ENCODE assay signal across 8 cellular contexts in the genomic region with DNA sequence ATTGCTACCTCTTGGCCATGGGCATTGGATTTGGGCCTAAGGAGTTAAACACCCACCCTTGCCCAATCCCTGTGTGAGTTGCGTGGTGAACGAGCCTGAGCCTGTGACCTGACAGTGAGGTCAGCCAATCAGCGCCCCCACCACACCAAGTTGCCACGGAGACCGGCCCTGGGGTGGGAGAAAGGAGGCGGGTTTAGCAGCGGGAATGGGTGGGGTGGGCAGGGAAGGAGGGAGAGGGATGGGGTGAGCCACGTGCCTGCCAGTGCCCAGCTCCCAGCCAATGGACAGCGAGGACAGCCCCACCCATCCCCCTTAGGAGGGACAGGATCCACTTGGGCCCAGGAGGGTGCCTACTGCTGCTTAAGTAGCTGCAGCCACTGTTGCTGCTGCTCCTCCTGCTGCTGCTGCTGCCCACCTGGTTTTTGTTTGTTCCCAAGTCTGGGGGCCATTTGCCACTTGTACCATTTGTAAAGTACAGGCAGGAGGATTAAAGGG. TPM values are rescaled to one million over a fixed set of nuclear protein-coding genes. Genes with fewer than 3 reads are reported as not detected.
DNase-seq lines count a peak whose midpoint lies in the region; ATAC-seq and TF ChIP-seq lines count a peak whose summit lies in the region.

No MANE protein-coding gene starts in this region.

- intact Hi-C loops in natural killer cell (cut with micrococcal nuclease), result no loop called here

- no peak for TF ChIP-seq CTCF in natural killer cell (IDR thresholded peaks at IDR 0.05)
- TF ChIP-seq CTCF in GM13977 (IDR thresholded peaks at IDR 0.05; ENCODE audit: extremely low read depth, insufficient read depth, missing control alignments), result no peak

- no peak overlapping the region for H3K4me3 Mint-ChIP-seq in natural killer cell
- no peak overlapping the region for H3K4me3 Mint-ChIP-seq in natural killer cell treated with Interleukin-12 subunit alpha and Interleukin-12 subunit beta and Interleukin-15 and Interleukin-18, amount 100 ng/mL, for 72 hours

- in situ Hi-C loops in GM13977 (cut with MboI; ENCODE audit: low pct_unique_long_range_greater_than_20kb, low sequenced_read_pairs, unreplicated experiment), result no loop called here

- H3K9ac ChIP-seq in mucosa of stomach (ENCODE audit: low read length), result peak overlapping the region; percentile 27

- peaks cover 23% of the 10 kb centered on the region for H3K36me3 ChIP-seq in mucosa of stomach (ENCODE audit: control insufficient read depth, insufficient read depth, low read length)

- no peaks in the 10 kb centered on the region for H3K9me3 ChIP-seq in mucosa of stomach (ENCODE audit: control insufficient read depth, low read length)

- H3K4me1 Mint-ChIP-seq in natural killer cell, result peaks cover 15 to 77% of the 10 kb centered on the region in 2 donors
- H3K4me1 Mint-ChIP-seq in natural killer cell treated with Interleukin-12 subunit alpha and Interleukin-12 subunit beta and Interleukin-15 and Interleukin-18, amount 100 ng/mL, for 72 hours (ENCODE audit: low read depth in 2 of 2), result peaks cover 34 to 47% of the 10 kb centered on the region in 2 donors

- peak; percentile 73 for TF ChIP-seq POLR2A in erythroblast (IDR thresholded peaks at IDR 0.05; ENCODE audit: low read length)

- H3K4me3 ChIP-seq in mucosa of stomach (ENCODE audit: low read length), result no peak overlapping the region

- no peak for DNase-seq in natural killer cell
- no peak for DNase-seq in natural killer cell treated with Interleukin-12 subunit alpha and Interleukin-12 subunit beta and Interleukin-15 and Interleukin-18, amount 100 ng/mL, for 72 hours (ENCODE audit: low spot score)
- peak; percentile 93 for DNase-seq in SK-N-DZ (ENCODE audit: low spot score)
- peak; percentile 92 to 93 for DNase-seq in erythroblast (lab: John Stamatoyannopoulos, UW)
- no peak for DNase-seq in GM13977 (ENCODE audit: low spot score)

- ATAC-seq in natural killer cell (peak in 1 of 3 donors; percentile 13), HG03432 (IDR thresholded peaks at IDR 0.05; ENCODE audit: unreplicated experiment) (no peak), HG03135 (IDR thresholded peaks at IDR 0.05; ENCODE audit: unreplicated experiment) (no peak)
- ATAC-seq in natural killer cell treated with Interleukin-12 subunit alpha and Interleukin-12 subunit beta and Interleukin-15 and Interleukin-18, amount 100 ng/mL, for 72 hours, result no peak

- peaks cover 89% of the 10 kb centered on the region for H3K4me1 ChIP-seq in mucosa of stomach (ENCODE audit: control insufficient read depth, insufficient read depth, low read length)

- H3K9me3 Mint-ChIP-seq in natural killer cell, result no peaks in the 10 kb centered on the region
- no peaks in the 10 kb centered on the region for H3K9me3 Mint-ChIP-seq in natural killer cell treated with Interleukin-12 subunit alpha and Interleukin-12 subunit beta and Interleukin-15 and Interleukin-18, amount 100 ng/mL, for 72 hours

- no peaks in the 10 kb centered on the region for H3K36me3 Mint-ChIP-seq in natural killer cell
- no peaks in the 10 kb centered on the region for H3K36me3 Mint-ChIP-seq in natural killer cell treated with Interleukin-12 subunit alpha and Interleukin-12 subunit beta and Interleukin-15 and Interleukin-18, amount 100 ng/mL, for 72 hours

- H3K27ac Mint-ChIP-seq in natural killer cell, result peak overlapping the region; percentile 65 to 81
- peak overlapping the region in 1 of 2 donors; percentile 62 for H3K27ac Mint-ChIP-seq in natural killer cell treated with Interleukin-12 subunit alpha and Interleukin-12 subunit beta and Interleukin-15 and Interleukin-18, amount 100 ng/mL, for 72 hours

- H3K27me3 Mint-ChIP-seq in natural killer cell (ENCODE audit: low read depth in 2 of 2), result no peaks in the 10 kb centered on the region
- H3K27me3 Mint-ChIP-seq in natural killer cell treated with Interleukin-12 subunit alpha and Interleukin-12 subunit beta and Interleukin-15 and Interleukin-18, amount 100 ng/mL, for 72 hours, result no peaks in the 10 kb centered on the region

- no peaks in the 10 kb centered on the region for H3K27me3 ChIP-seq in mucosa of stomach (ENCODE audit: control insufficient read depth, insufficient read depth, low read length)

RNA-seq across cellular contexts. Expression of a gene that starts 9.5 kb away (rescaled TPM):
- 10 to 100 TPM; 61.2 to 75.4 (median 63.3) TPM for total RNA-seq in natural killer cell
- total RNA-seq in natural killer cell treated with Interleukin-12 subunit alpha and Interleukin-12 subunit beta and Interleukin-15 and Interleukin-18, amount 100 ng/mL, for 72 hours, result 100 to 1,000 TPM in 1 of 2 donors, 10 to 100 TPM in 1; 78.4 to 107 TPM
- 4.1 and 4.9 TPM in 2 replicates for polyA plus RNA-seq in SK-N-DZ (2014; cell fraction: cytosol; rRNA removed)
- polyA plus RNA-seq in SK-N-DZ (2014; cell fraction: nucleus; rRNA removed), result 8.2 and 11.4 TPM in 2 replicates

RNA-seq across cellular contexts. Expression of a gene that starts 18.7 kb away (rescaled TPM):
- not detected for total RNA-seq in natural killer cell
- total RNA-seq in natural killer cell treated with Interleukin-12 subunit alpha and Interleukin-12 subunit beta and Interleukin-15 and Interleukin-18, amount 100 ng/mL, for 72 hours, result 1 to 10 TPM in 1 of 2 donors, under 1 TPM in 1; 0.48 to 4.3 TPM
- polyA plus RNA-seq in SK-N-DZ (2014; cell fraction: cytosol; rRNA removed), result not detected in 2 replicates
- 0.98 TPM in 1 of 2 replicates, not detected in the other for polyA plus RNA-seq in SK-N-DZ (2014; cell fraction: nucleus; rRNA removed)

RNA-seq across cellular contexts. Expression of a gene that starts 21.5 kb away (rescaled TPM):
- under 1 TPM; 0.30 to 0.92 (median 0.32) TPM for total RNA-seq in natural killer cell
- under 1 TPM in 1 of 2 donors, not detected in 1; 0.57 TPM for total RNA-seq in natural killer cell treated with Interleukin-12 subunit alpha and Interleukin-12 subunit beta and Interleukin-15 and Interleukin-18, amount 100 ng/mL, for 72 hours
- 0.28 TPM in 1 of 2 replicates, not detected in the other for polyA plus RNA-seq in SK-N-DZ (2014; cell fraction: cytosol; rRNA removed)
- 0.19 and 2.3 TPM in 2 replicates for polyA plus RNA-seq in SK-N-DZ (2014; cell fraction: nucleus; rRNA removed)

RNA-seq across cellular contexts. Expression of a gene that starts 21.5 kb away (rescaled TPM):
- total RNA-seq in natural killer cell, result under 1 TPM in 2 of 3 donors, not detected in 1; 0.35 to 0.60 TPM
- not detected for total RNA-seq in natural killer cell treated with Interleukin-12 subunit alpha and Interleukin-12 subunit beta and Interleukin-15 and Interleukin-18, amount 100 ng/mL, for 72 hours
- 0.05 TPM in 1 of 2 replicates, not detected in the other for polyA plus RNA-seq in SK-N-DZ (2014; cell fraction: cytosol; rRNA removed)
- polyA plus RNA-seq in SK-N-DZ (2014; cell fraction: nucleus; rRNA removed), result not detected in 2 replicates

RNA-seq across cellular contexts. Expression of a gene that starts 29.0 kb away (rescaled TPM):
- 10 to 100 TPM; 32.1 to 47.6 (median 38.7) TPM for total RNA-seq in natural killer cell
- 10 to 100 TPM; 53.1 to 84.2 TPM for total RNA-seq in natural killer cell treated with Interleukin-12 subunit alpha and Interleukin-12 subunit beta and Interleukin-15 and Interleukin-18, amount 100 ng/mL, for 72 hours
- polyA plus RNA-seq in SK-N-DZ (2014; cell fraction: cytosol; rRNA removed), result 133 and 172 TPM in 2 replicates
- polyA plus RNA-seq in SK-N-DZ (2014; cell fraction: nucleus; rRNA removed), result 243 and 343 TPM in 2 replicates

Comparison
In these comparisons a context has a peak if more than half of its experiments do, and no peak if none do; other contexts are left out.
1. DNase-seq: peak in SK-N-DZ (single experiment) and erythroblast (2 of 2); none in natural killer cell (single experiment), natural killer cell treated with Interleukin-12 subunit alpha and Interleukin-12 subunit beta and Interleukin-15 and Interleukin-18, amount 100 ng/mL, for 72 hours (single experiment) and GM13977 (single experiment).